18 cellular contexts compared by ENCODE assay signal in the genomic region with DNA sequence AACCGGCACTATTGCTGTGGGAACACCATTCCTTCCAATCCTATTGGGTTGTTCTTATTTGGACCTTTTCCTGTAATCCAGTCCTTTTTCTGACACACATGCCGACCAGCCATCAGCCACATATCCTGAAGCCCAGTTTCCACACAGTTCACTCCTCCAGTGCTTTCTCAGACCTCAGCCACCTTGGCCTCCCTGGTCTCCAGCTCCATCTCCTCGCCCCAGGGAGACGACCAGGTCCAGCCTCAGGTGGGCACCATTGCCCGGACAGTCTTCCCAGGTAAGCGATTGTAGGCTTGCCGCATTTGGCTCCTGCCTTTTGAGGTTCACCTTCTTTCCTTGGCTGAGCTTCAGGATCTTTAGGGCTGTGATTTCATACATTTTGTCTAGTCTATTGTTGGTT. TPM values are rescaled to one million over a fixed set of nuclear protein-coding genes. Genes with fewer than 3 reads are reported as not detected.
"Had no signal": no experiment of that assay in that cellular context is flagged by ENCODE, and none has a peak within 500 bp of the region (broad histone marks: within the 10 kb centered on the region; RNA-seq: fewer than 3 reads in every experiment).

No MANE protein-coding gene starts in this region.

- H3K36me3 ChIP-seq: colonic mucosa, thoracic aorta, upper lobe of left lung had no signal

- H3K4me1 Mint-ChIP-seq: nephron had no signal

- H3K36me3 Mint-ChIP-seq: activated naive CD8-positive, alpha-beta T cell treated with anti-CD3 and anti-CD28 coated beads for 36 hours; stimulated activated naive B cell treated with anti-CD40 and anti-IgM and Interleukin-4, amounts not matched to agents 10 μg/mL and 1 μg/mL and 100 μg/mL, for 72 hours had no signal

- H3K9me3 ChIP-seq: body of pancreas, colonic mucosa, thoracic aorta had no signal

- H3K27ac Mint-ChIP-seq: activated CD4-positive, alpha-beta T cell treated with anti-CD3 and anti-CD28 coated beads, Interleukin-2, amount 10 ng/mL, durations not matched to agents 7 days and 5 days; activated CD8-positive, alpha-beta T cell treated with anti-CD3 and anti-CD28 coated beads, Interleukin-2, amount 10 ng/mL, durations not matched to agents 7 days and 5 days; activated naive CD8-positive, alpha-beta T cell treated with anti-CD3 and anti-CD28 coated beads for 36 hours; nephron; stimulated activated naive B cell treated with anti-CD40 and anti-IgM and Interleukin-4, amounts not matched to agents 10 μg/mL and 1 μg/mL and 100 μg/mL, for 72 hours had no signal

- H3K4me3 Mint-ChIP-seq: activated CD4-positive, alpha-beta T cell treated with anti-CD3 and anti-CD28 coated beads, Interleukin-2, amount 10 ng/mL, durations not matched to agents 7 days and 5 days; activated CD8-positive, alpha-beta T cell treated with anti-CD3 and anti-CD28 coated beads, Interleukin-2, amount 10 ng/mL, durations not matched to agents 7 days and 5 days; activated naive CD8-positive, alpha-beta T cell treated with anti-CD3 and anti-CD28 coated beads for 36 hours; nephron; stimulated activated naive B cell treated with anti-CD40 and anti-IgM and Interleukin-4, amounts not matched to agents 10 μg/mL and 1 μg/mL and 100 μg/mL, for 72 hours had no signal

- DNase-seq: activated CD4-positive, alpha-beta T cell treated with anti-CD3 and anti-CD28 coated beads, Interleukin-2, amount 10 ng/mL, durations not matched to agents 7 days and 5 days; activated CD8-positive, alpha-beta memory T cell treated with anti-CD3 and anti-CD28 coated beads, Interleukin-2, amount 50 U/mL, for 4 hours; activated CD8-positive, alpha-beta T cell treated with anti-CD3 and anti-CD28 coated beads, Interleukin-2, amount 10 ng/mL, durations not matched to agents 7 days and 5 days; activated gamma-delta T cell; activated naive CD8-positive, alpha-beta T cell treated with anti-CD3 and anti-CD28 coated beads for 36 hours; amygdala; body of pancreas; central memory CD4-positive, alpha-beta T cell; colonic mucosa; mesendoderm; stimulated activated naive B cell treated with anti-CD40 and anti-IgM and Interleukin-4, amounts not matched to agents 10 μg/mL and 1 μg/mL and 100 μg/mL, for 72 hours; upper lobe of left lung had no signal

- H3K4me3 ChIP-seq: body of pancreas, colonic mucosa, SK-N-MC, smooth muscle cell, thoracic aorta, upper lobe of left lung had no signal

- H3K27me3 ChIP-seq: body of pancreas, colonic mucosa, upper lobe of left lung had no signal

- ATAC-seq: activated CD8-positive, alpha-beta T cell treated with anti-CD3 and anti-CD28 coated beads, Interleukin-2, amount 10 ng/mL, durations not matched to agents 7 days and 5 days; body of pancreas; sciatic nerve; stimulated activated naive B cell treated with anti-CD40 and anti-IgM and Interleukin-4, amounts not matched to agents 10 μg/mL and 1 μg/mL and 100 μg/mL, for 72 hours had no signal

- H3K27ac ChIP-seq: body of pancreas, colonic mucosa, SK-N-MC, thoracic aorta, upper lobe of left lung had no signal

RNA-seq across cellular contexts. Expression of a gene that starts 15.2 kb away (rescaled TPM):
- total RNA-seq: body of pancreas, frontal cortex, smooth muscle cell, thoracic aorta had no signal
